8 cellular contexts compared by ENCODE assay signal in genomic region chr22:41688365-41689211, GRCh38. TPM values are rescaled to one million over a fixed set of nuclear protein-coding genes. Genes with fewer than 3 reads are reported as not detected.
A peak's percentile ranks its signal among the peaks of the same experiment; 100 is the strongest.
DNase-seq lines count a peak whose midpoint lies in the region; ATAC-seq lines count a peak whose summit lies in the region.

SNU13 (minus strand) TSS chr22:41688867; CDS start chr22:41688796, 71 bp downstream.

- no peaks in the 10 kb centered on the region for H3K9me3 Mint-ChIP-seq in activated CD4-positive, alpha-beta T cell treated with anti-CD3 and anti-CD28 coated beads, Interleukin-2, amount 10 ng/mL, durations not matched to agents 7 days and 5 days

- peak; percentile 81 for ATAC-seq in GM19324 (IDR thresholded peaks at IDR 0.05; ENCODE audit: low FRiP score, unreplicated experiment)
- peak; percentile 76 for ATAC-seq in HG03469 (IDR thresholded peaks at IDR 0.05; ENCODE audit: unreplicated experiment)

- peak within 1 kb of the TSS; percentile 96 for H3K4me3 Mint-ChIP-seq in activated CD4-positive, alpha-beta T cell treated with anti-CD3 and anti-CD28 coated beads, Interleukin-2, amount 10 ng/mL, durations not matched to agents 7 days and 5 days

- no peaks in the 10 kb centered on the region for H3K27me3 Mint-ChIP-seq in activated CD4-positive, alpha-beta T cell treated with anti-CD3 and anti-CD28 coated beads, Interleukin-2, amount 10 ng/mL, durations not matched to agents 7 days and 5 days

- H3K36me3 Mint-ChIP-seq in activated CD4-positive, alpha-beta T cell treated with anti-CD3 and anti-CD28 coated beads, Interleukin-2, amount 10 ng/mL, durations not matched to agents 7 days and 5 days (ENCODE audit: low read depth): peaks cover 5% of the 10 kb centered on the region

- DNase-seq in C1 segment of cervical spinal cord (lab: John Stamatoyannopoulos, UW) (peak; percentile 30 to 87 (median 80)), NCI-H748 (lab: John Stamatoyannopoulos, UW; ENCODE audit: unreplicated experiment) (peak; percentile 95), cortex of kidney (lab: John Stamatoyannopoulos, UW) (peak; percentile 27), left kidney (ENCODE audit: low read depth, low spot score) (peak; percentile 97)
- DNase-seq in activated CD4-positive, alpha-beta T cell treated with anti-CD3 and anti-CD28 coated beads, Interleukin-2, amount 10 ng/mL, durations not matched to agents 7 days and 5 days: peak; percentile 95
- peak; percentile 94 for DNase-seq in stimulated activated CD4-positive, alpha-beta T cell treated with anti-CD3 and anti-CD28 coated beads, Interleukin-1b, Interleukin-23, amount 100 ng/mL, for 48 hours

- POLR2A ChIA-PET in activated CD4-positive, alpha-beta T cell treated with anti-CD3 and anti-CD28 coated beads, Interleukin-2, amount 10 ng/mL, durations not matched to agents 7 days and 5 days (lab: Charles Lee): interaction anchor here (1.2 kb wide), 2 partner anchors 9 to 258 kb away, joined by 3 to 4 read pairs; partner anchors contain the start of gene CENPM

- CTCF ChIA-PET in activated CD4-positive, alpha-beta T cell treated with anti-CD3 and anti-CD28 coated beads, Interleukin-2, amount 10 ng/mL, durations not matched to agents 7 days and 5 days (lab: Charles Lee): interaction anchor here (0.9 to 5.7 kb wide), 6 partner anchors 9 to 255 kb away, joined by 3 to 42 read pairs (median 4); partner anchors contain the start of gene MEI1

- peak within 1 kb of the TSS; percentile 98 for H3K27ac Mint-ChIP-seq in activated CD4-positive, alpha-beta T cell treated with anti-CD3 and anti-CD28 coated beads, Interleukin-2, amount 10 ng/mL, durations not matched to agents 7 days and 5 days

- H3K4me1 Mint-ChIP-seq in activated CD4-positive, alpha-beta T cell treated with anti-CD3 and anti-CD28 coated beads, Interleukin-2, amount 10 ng/mL, durations not matched to agents 7 days and 5 days: peaks cover 36% of the 10 kb centered on the region

RNA-seq across cellular contexts. Expression of gene SNU13, which starts in this region (rescaled TPM):
- total RNA-seq in activated CD4-positive, alpha-beta T cell treated with anti-CD3 and anti-CD28 coated beads, Interleukin-2, amount 10 ng/mL, durations not matched to agents 7 days and 5 days: 100 to 1,000 TPM; 171 to 178 TPM

Comparison
In these comparisons a context has a peak if more than half of its experiments do, and no peak if none do; other contexts are left out.
1. Peak in every context shown above with its lines: DNase-seq and ATAC-seq.
2. DNase-seq: peak in every context shown above with its lines; median percentile 97 in left kidney; 95 in NCI-H748; 95 in activated CD4-positive, alpha-beta T cell treated with anti-CD3 and anti-CD28 coated beads, Interleukin-2, amount 10 ng/mL, durations not matched to agents 7 days and 5 days; 94 in stimulated activated CD4-positive, alpha-beta T cell treated with anti-CD3 and anti-CD28 coated beads, Interleukin-1b, Interleukin-23, amount 100 ng/mL, for 48 hours; 80 in C1 segment of cervical spinal cord; 27 in cortex of kidney.